7 cellular contexts compared by ENCODE assay signal in the genomic region with DNA sequence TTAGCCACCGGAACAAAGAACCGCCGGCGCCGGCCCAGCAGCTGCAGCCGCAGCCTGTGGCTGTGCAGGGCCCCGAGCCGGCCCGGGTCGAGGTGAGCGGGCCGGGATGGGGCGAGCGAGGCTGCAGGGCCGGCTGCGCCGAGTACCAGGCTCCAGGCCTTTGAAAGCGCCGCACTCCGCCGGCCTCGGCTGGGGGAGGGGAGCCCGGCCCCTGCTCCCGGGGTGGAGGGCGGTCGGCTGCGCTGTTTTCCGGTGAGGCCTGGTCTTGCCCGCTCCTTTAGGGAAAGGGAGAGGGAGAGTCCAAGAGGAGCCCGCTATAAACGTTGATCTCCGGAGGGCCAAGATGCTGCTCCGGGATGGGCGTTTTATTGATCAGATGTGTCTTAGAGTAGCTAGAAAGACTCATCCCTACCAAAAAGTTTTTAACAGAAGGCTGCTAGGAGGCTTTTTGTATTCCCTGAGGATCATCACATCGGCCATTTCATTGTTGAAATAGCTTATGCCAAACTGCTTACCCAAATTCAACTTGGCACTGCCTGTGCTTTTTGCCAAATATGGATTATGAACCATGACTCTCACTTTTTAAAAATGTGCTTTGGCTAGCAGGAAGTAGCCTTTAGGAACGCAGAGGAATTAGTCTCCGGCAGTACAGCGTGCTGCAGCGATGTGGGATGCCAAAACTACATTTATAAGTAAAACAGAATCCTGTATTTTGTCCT. TPM values are rescaled to one million over a fixed set of nuclear protein-coding genes. Genes with fewer than 3 reads are reported as not detected.
DNase-seq lines count a peak whose midpoint lies in the region; ATAC-seq and TF ChIP-seq lines count a peak whose summit lies in the region.

No MANE protein-coding gene starts in this region.

- H3K4me1 Mint-ChIP-seq in activated CD4-positive, alpha-beta T cell treated with anti-CD3 and anti-CD28 coated beads, Interleukin-2, amount 10 ng/mL, durations not matched to agents 7 days and 5 days = peaks cover 47% of the 10 kb centered on the region

- no peaks in the 10 kb centered on the region for H3K9me3 ChIP-seq in ectodermal cell (ENCODE audit: control insufficient read depth, low read length)

- peak overlapping the region; percentile 89 for H3K4me3 Mint-ChIP-seq in activated CD4-positive, alpha-beta T cell treated with anti-CD3 and anti-CD28 coated beads, Interleukin-2, amount 10 ng/mL, durations not matched to agents 7 days and 5 days

- no peaks in the 10 kb centered on the region for H3K36me3 ChIP-seq in ectodermal cell (ENCODE audit: control insufficient read depth, insufficient read depth, low read length)

- H3K27ac ChIP-seq in ectodermal cell (ENCODE audit: insufficient read depth, low read depth, low read length, poor library complexity, severe bottlenecking) = peak overlapping the region; percentile 91

- H3K36me3 Mint-ChIP-seq in activated CD4-positive, alpha-beta T cell treated with anti-CD3 and anti-CD28 coated beads, Interleukin-2, amount 10 ng/mL, durations not matched to agents 7 days and 5 days (ENCODE audit: low read depth) = peaks cover 33% of the 10 kb centered on the region

- peaks cover 17% of the 10 kb centered on the region for H3K4me1 ChIP-seq in ectodermal cell (ENCODE audit: control insufficient read depth, insufficient read depth, low read length)

- H3K9me3 Mint-ChIP-seq in activated CD4-positive, alpha-beta T cell treated with anti-CD3 and anti-CD28 coated beads, Interleukin-2, amount 10 ng/mL, durations not matched to agents 7 days and 5 days = no peaks in the 10 kb centered on the region

- POLR2A ChIA-PET in activated CD4-positive, alpha-beta T cell treated with anti-CD3 and anti-CD28 coated beads, Interleukin-2, amount 10 ng/mL, durations not matched to agents 7 days and 5 days (lab: Charles Lee) = no interaction called here

- DNase-seq in GM12865 (ENCODE audit: low read depth) = peak; percentile 35
- peak; percentile 64 for DNase-seq in LHCN-M2 (ENCODE audit: low read depth)
- DNase-seq in activated CD4-positive, alpha-beta T cell treated with anti-CD3 and anti-CD28 coated beads, Interleukin-2, amount 10 ng/mL, durations not matched to agents 7 days and 5 days = peak; percentile 18
- peak; percentile 45 to 55 for DNase-seq in lung microvascular endothelial cell (ENCODE audit: low read depth in 2 of 2)
- DNase-seq in stimulated activated naive CD4-positive, alpha-beta T cell treated with Interleukin-2 at 50 U/mL for 16 hours (lab: John Stamatoyannopoulos, UW) = peak; percentile 11

- TF ChIP-seq CTCF in GM12865 (IDR thresholded peaks at IDR 0.05; ENCODE audit: insufficient read depth, low read depth, low read length, missing control alignments) = no peak

- H3K27me3 ChIP-seq in ectodermal cell (ENCODE audit: control insufficient read depth, insufficient read depth, low read length, poor library complexity, severe bottlenecking) = peaks cover 3% of the 10 kb centered on the region

- H3K27me3 Mint-ChIP-seq in activated CD4-positive, alpha-beta T cell treated with anti-CD3 and anti-CD28 coated beads, Interleukin-2, amount 10 ng/mL, durations not matched to agents 7 days and 5 days = no peaks in the 10 kb centered on the region

- H3K27ac Mint-ChIP-seq in activated CD4-positive, alpha-beta T cell treated with anti-CD3 and anti-CD28 coated beads, Interleukin-2, amount 10 ng/mL, durations not matched to agents 7 days and 5 days = peak overlapping the region; percentile 82

- CTCF ChIA-PET in activated CD4-positive, alpha-beta T cell treated with anti-CD3 and anti-CD28 coated beads, Interleukin-2, amount 10 ng/mL, durations not matched to agents 7 days and 5 days (lab: Charles Lee) = interaction anchor here (1.1 to 2.0 kb wide), 5 partner anchors 12 to 149 kb away, joined by 3 to 10 read pairs (median 4); partner anchors contain the start of gene SRD5A3

- H3K4me3 ChIP-seq in GM12865 (ENCODE audit: low read depth, low read length) (peak overlapping the region; percentile 75), ectodermal cell (ENCODE audit: insufficient read depth, low read depth, low read length) (peak overlapping the region; percentile 86)

- peak; percentile 24 for ATAC-seq in GM21825 (IDR thresholded peaks at IDR 0.05; ENCODE audit: unreplicated experiment)

- 0 to 1% methylated on average over 39 of the region's 39 CpGs for WGBS in ectodermal cell, 2 experiments

RNA-seq across cellular contexts. Expression of gene TMEM165, which starts 0.7 kb away (rescaled TPM):
- 176 and 184 TPM in 2 replicates for total RNA-seq in LHCN-M2 (2014; rRNA removed)
- 54.1 TPM for polyA plus RNA-seq in LHCN-M2 (2012)
- total RNA-seq in activated CD4-positive, alpha-beta T cell treated with anti-CD3 and anti-CD28 coated beads, Interleukin-2, amount 10 ng/mL, durations not matched to agents 7 days and 5 days = 10 to 100 TPM; 61.8 to 61.9 TPM
- polyA plus RNA-seq in ectodermal cell (2013, experiment 1 of 4) = 62.2 TPM
- 58.4 TPM for polyA plus RNA-seq in ectodermal cell (2013, experiment 2 of 4)
- polyA plus RNA-seq in ectodermal cell (2013, experiment 3 of 4) = 46.6 TPM
- polyA plus RNA-seq in ectodermal cell (2013, experiment 4 of 4) = 48.4 TPM
- total RNA-seq in lung microvascular endothelial cell = 76.1 and 103 TPM in 2 replicates

RNA-seq across cellular contexts. Expression of gene SRD5A3, which starts 50.4 kb away (rescaled TPM):
- 24.4 and 26.4 TPM in 2 replicates for total RNA-seq in LHCN-M2 (2014; rRNA removed)
- polyA plus RNA-seq in LHCN-M2 (2012) = 26.5 TPM
- 10 to 100 TPM in 1 of 2 experiments, 1 to 10 TPM in 1; 8.3 to 10.3 TPM for total RNA-seq in activated CD4-positive, alpha-beta T cell treated with anti-CD3 and anti-CD28 coated beads, Interleukin-2, amount 10 ng/mL, durations not matched to agents 7 days and 5 days
- polyA plus RNA-seq in ectodermal cell (2013, experiment 1 of 4) = 30.3 TPM
- 27.3 TPM for polyA plus RNA-seq in ectodermal cell (2013, experiment 2 of 4)
- 30.6 TPM for polyA plus RNA-seq in ectodermal cell (2013, experiment 3 of 4)
- polyA plus RNA-seq in ectodermal cell (2013, experiment 4 of 4) = 29.4 TPM
- 9.1 and 10.0 TPM in 2 replicates for total RNA-seq in lung microvascular endothelial cell

Comparison
In these comparisons a context has a peak if more than half of its experiments do, and no peak if none do; other contexts are left out.
1. Peak in every context shown above with its lines: DNase-seq, ATAC-seq, H3K4me3 ChIP-seq and H3K27ac ChIP-seq.
2. DNase-seq: peak in every context shown above with its lines; median percentile 64 in LHCN-M2; 50 in lung microvascular endothelial cell; 35 in GM12865; 18 in activated CD4-positive, alpha-beta T cell treated with anti-CD3 and anti-CD28 coated beads, Interleukin-2, amount 10 ng/mL, durations not matched to agents 7 days and 5 days; 11 in stimulated activated naive CD4-positive, alpha-beta T cell treated with Interleukin-2 at 50 U/mL for 16 hours.